ENCODE assay signal across 1 cellular context in genomic region chr11:65100674-65101350, GRCh38.
TF ChIP-seq lines count a peak whose summit lies in the region.

No MANE protein-coding gene starts in this region.

TF ChIP-seq in HepG2, 621 proteins besides CTCF, POLR2A, EP300 and RAD21:
- no peak for TF ChIP-seq ZBTB43 (CRISPR knock-in tag; conservative IDR thresholded peaks at IDR 0.05)
- no peak for TF ChIP-seq MNT (IDR thresholded peaks at IDR 0.05)
- TF ChIP-seq TRAFD1 (CRISPR knock-in tag; IDR thresholded peaks at IDR 0.05; ENCODE audit: borderline replicate concordance), result no peak
- TF ChIP-seq ZNF362 (CRISPR knock-in tag; IDR thresholded peaks at IDR 0.05; ENCODE audit: borderline replicate concordance), result no peak
- TF ChIP-seq ZNF652 (CRISPR knock-in tag; IDR thresholded peaks at IDR 0.05; ENCODE audit: borderline replicate concordance, low read depth), result no peak
- TF ChIP-seq IKZF5 (CRISPR knock-in tag; IDR thresholded peaks at IDR 0.05), result no peak
- TF ChIP-seq TEF (CRISPR knock-in tag; IDR thresholded peaks at IDR 0.05), result no peak
- TF ChIP-seq ZNF10 (CRISPR knock-in tag; IDR thresholded peaks at IDR 0.05; ENCODE audit: borderline replicate concordance, low read depth), result no peak
- no peak for TF ChIP-seq PBX2 (CRISPR knock-in tag; IDR thresholded peaks at IDR 0.05)
- TF ChIP-seq POGZ (CRISPR knock-in tag; IDR thresholded peaks at IDR 0.05), result no peak
- TF ChIP-seq SOX5 (CRISPR knock-in tag; IDR thresholded peaks at IDR 0.05; ENCODE audit: borderline replicate concordance), result no peak
